In the genomic region with DNA sequence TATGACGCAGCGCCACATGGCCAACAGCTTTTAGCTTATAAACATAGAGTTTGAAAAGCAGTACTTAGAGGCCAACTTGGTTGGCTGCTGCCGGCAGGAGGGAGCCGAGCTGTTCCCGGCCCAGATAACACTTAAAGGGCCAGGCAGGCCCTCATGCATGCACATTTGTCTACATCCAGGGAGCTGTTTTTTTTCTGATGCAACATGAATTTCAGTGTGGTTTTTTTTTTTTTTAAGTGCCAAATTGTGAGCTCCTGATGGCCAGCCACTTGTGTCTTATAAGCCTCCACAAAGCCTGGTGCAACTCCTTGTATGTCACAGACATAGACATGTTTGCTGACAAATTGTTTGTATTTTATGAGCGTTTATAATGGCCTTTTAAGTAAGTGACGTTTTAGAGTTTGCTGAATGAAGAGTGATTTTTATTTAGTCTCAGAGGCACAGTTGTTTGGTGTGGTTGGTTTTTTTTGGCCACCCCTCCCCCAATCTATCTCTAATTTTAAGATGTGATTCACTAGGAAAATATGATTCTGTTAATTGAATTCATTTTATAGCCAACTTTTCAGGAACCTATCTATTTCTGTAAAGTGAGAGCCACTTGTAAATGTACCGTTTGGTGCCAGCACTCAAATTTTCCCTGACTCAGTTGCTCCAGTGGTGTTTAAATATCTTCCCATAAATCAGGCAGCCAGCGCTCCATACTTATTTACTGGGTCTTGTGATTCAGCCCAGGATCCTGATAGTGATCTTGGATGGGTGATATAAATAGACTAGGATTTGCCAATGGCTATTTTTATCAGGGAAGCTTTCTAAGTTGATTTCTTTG, we compare ENCODE assay signal across 9 cellular contexts.
DNase-seq lines count a peak whose midpoint lies in the region; ATAC-seq lines count a peak whose summit lies in the region.
"Had no signal": no experiment of that assay in that cellular context is flagged by ENCODE, and none has a peak within 500 bp of the region (broad histone marks: within the 10 kb centered on the region; RNA-seq: fewer than 3 reads in every experiment).

No MANE protein-coding gene starts in this region.

- no peaks in the 10 kb centered on the region for H3K27me3 ChIP-seq in endocrine pancreas (ENCODE audit: control insufficient read depth, insufficient read depth, low read length)

- no peaks in the 10 kb centered on the region for H3K9me3 Mint-ChIP-seq in activated T-helper 2 cell treated with anti-CD3 and anti-CD28 coated beads, Interferon-gamma antibody, Interleukin-2, Interleukin-4, amounts not matched to agents 10 μg/mL and 5 μg/mL and 100 μg/mL, durations not matched to agents 14 hours and 24 hours and 36 hours

- H3K9ac ChIP-seq in endocrine pancreas (ENCODE audit: control insufficient read depth, insufficient read depth, low read length): no peak overlapping the region

- H3K4me3 ChIP-seq in endocrine pancreas (ENCODE audit: control insufficient read depth, insufficient read depth, low read length): peak overlapping the region; percentile 4

- H3K36me3 ChIP-seq in endocrine pancreas (ENCODE audit: control insufficient read depth, insufficient read depth, low read length): no peaks in the 10 kb centered on the region

- H3K4me1 ChIP-seq in endocrine pancreas (ENCODE audit: control insufficient read depth, insufficient read depth, low read length): peaks cover 6% of the 10 kb centered on the region

- H3K36me3 Mint-ChIP-seq in activated T-helper 2 cell treated with anti-CD3 and anti-CD28 coated beads, Interferon-gamma antibody, Interleukin-2, Interleukin-4, amounts not matched to agents 10 μg/mL and 5 μg/mL and 100 μg/mL, durations not matched to agents 14 hours and 24 hours and 36 hours (ENCODE audit: low read depth): no peaks in the 10 kb centered on the region

- peak; percentile 85 for DNase-seq in ELR (ENCODE audit: low read depth)
- peak; percentile 41 for DNase-seq in NCI-H460 (ENCODE audit: extremely low read depth, low read depth)
- DNase-seq in midbrain (lab: John Stamatoyannopoulos, UW): peak; percentile 23
- no peak for DNase-seq in stimulated activated CD8-positive, alpha-beta memory T cell treated with anti-CD3 and anti-CD28 coated beads, Interleukin-4, amount 100 ng/mL, for 48 hours
- DNase-seq in glomerular visceral epithelial cell (ENCODE audit: extremely low spot score): no peak
- no peak for DNase-seq in activated T-helper 2 cell treated with anti-CD3 and anti-CD28 coated beads, Interferon-gamma antibody, Interleukin-2, Interleukin-4, amounts not matched to agents 10 μg/mL and 5 μg/mL and 100 μg/mL, durations not matched to agents 14 hours and 24 hours and 36 hours (ENCODE audit: low spot score)

- no peaks in the 10 kb centered on the region for H3K27me3 Mint-ChIP-seq in activated T-helper 2 cell treated with anti-CD3 and anti-CD28 coated beads, Interferon-gamma antibody, Interleukin-2, Interleukin-4, amounts not matched to agents 10 μg/mL and 5 μg/mL and 100 μg/mL, durations not matched to agents 14 hours and 24 hours and 36 hours (ENCODE audit: low read depth)
- H3K27me3 Mint-ChIP-seq: IgD-negative memory B cell had no signal

- H3K9me3 ChIP-seq in endocrine pancreas (ENCODE audit: control insufficient read depth, low read length): no peaks in the 10 kb centered on the region

- no peak overlapping the region for H3K4me3 Mint-ChIP-seq in activated T-helper 2 cell treated with anti-CD3 and anti-CD28 coated beads, Interferon-gamma antibody, Interleukin-2, Interleukin-4, amounts not matched to agents 10 μg/mL and 5 μg/mL and 100 μg/mL, durations not matched to agents 14 hours and 24 hours and 36 hours (ENCODE audit: low read depth)
- H3K4me3 Mint-ChIP-seq: IgD-negative memory B cell had no signal

- intact Hi-C loops in activated T-helper 2 cell treated with anti-CD3 and anti-CD28 coated beads, Interferon-gamma antibody, Interleukin-2, Interleukin-4, amounts not matched to agents 10 μg/mL and 5 μg/mL and 100 μg/mL, durations not matched to agents 14 hours and 24 hours and 36 hours (cut with micrococcal nuclease): no loop called here

- H3K27ac Mint-ChIP-seq in activated T-helper 2 cell treated with anti-CD3 and anti-CD28 coated beads, Interferon-gamma antibody, Interleukin-2, Interleukin-4, amounts not matched to agents 10 μg/mL and 5 μg/mL and 100 μg/mL, durations not matched to agents 14 hours and 24 hours and 36 hours: no peak overlapping the region
- H3K27ac Mint-ChIP-seq: IgD-negative memory B cell had no signal

- ATAC-seq in HG02885 (IDR thresholded peaks at IDR 0.05; ENCODE audit: poor library complexity, unreplicated experiment): no peak

- peaks cover 4% of the 10 kb centered on the region for H3K4me1 Mint-ChIP-seq in activated T-helper 2 cell treated with anti-CD3 and anti-CD28 coated beads, Interferon-gamma antibody, Interleukin-2, Interleukin-4, amounts not matched to agents 10 μg/mL and 5 μg/mL and 100 μg/mL, durations not matched to agents 14 hours and 24 hours and 36 hours (ENCODE audit: low read depth)

Comparison
In these comparisons a context has a peak if more than half of its experiments do, and no peak if none do; other contexts are left out.
1. DNase-seq: peak in ELR (single experiment), NCI-H460 (single experiment) and midbrain (single experiment); none in stimulated activated CD8-positive, alpha-beta memory T cell treated with anti-CD3 and anti-CD28 coated beads, Interleukin-4, amount 100 ng/mL, for 48 hours (single experiment), glomerular visceral epithelial cell (single experiment) and activated T-helper 2 cell treated with anti-CD3 and anti-CD28 coated beads, Interferon-gamma antibody, Interleukin-2, Interleukin-4, amounts not matched to agents 10 μg/mL and 5 μg/mL and 100 μg/mL, durations not matched to agents 14 hours and 24 hours and 36 hours (single experiment).